8 cellular contexts compared by ENCODE assay signal in genomic region chr6:24774696-24775519, GRCh38. TPM values are rescaled to one million over a fixed set of nuclear protein-coding genes. Genes with fewer than 3 reads are reported as not detected.
A peak's percentile ranks its signal among the peaks of the same experiment; 100 is the strongest.
DNase-seq lines count a peak whose midpoint lies in the region; ATAC-seq and TF ChIP-seq lines count a peak whose summit lies in the region.

Gene GMNN, plus strand, starts transcription at chr6:24774937. Its CDS starts 2,310 bp downstream, at chr6:24777247.

- no peaks in the 10 kb centered on the region for H3K27me3 Mint-ChIP-seq in T-helper 1 cell treated with Interleukin-12 subunit alpha and Interleukin-12 subunit beta and Interleukin-4 antibody, amounts not matched to agents 30 μg/mL and 1 μg/mL, for 36 hours (ENCODE audit: low read depth)

- TF ChIP-seq EP300 in upper lobe of left lung (IDR thresholded peaks at IDR 0.05): no peak

- no peaks in the 10 kb centered on the region for H3K27me3 ChIP-seq in upper lobe of left lung

- peaks cover 31% of the 10 kb centered on the region for H3K4me1 Mint-ChIP-seq in T-helper 1 cell treated with Interleukin-12 subunit alpha and Interleukin-12 subunit beta and Interleukin-4 antibody, amounts not matched to agents 30 μg/mL and 1 μg/mL, for 36 hours (ENCODE audit: low read depth)

- peak within 1 kb of the TSS; percentile 97 for H3K27ac Mint-ChIP-seq in T-helper 1 cell treated with Interleukin-12 subunit alpha and Interleukin-12 subunit beta and Interleukin-4 antibody, amounts not matched to agents 30 μg/mL and 1 μg/mL, for 36 hours

- ATAC-seq in GM18499 (IDR thresholded peaks at IDR 0.05; ENCODE audit: insufficient read depth, unreplicated experiment) (peak; percentile 75), HG02938 (IDR thresholded peaks at IDR 0.05; ENCODE audit: unreplicated experiment) (peak; percentile 81), left cardiac atrium (peak; percentile 99), upper lobe of left lung (ENCODE audit: low FRiP score in 2 of 2) (peak; percentile 99)

- WGBS in upper lobe of left lung, 2 donors: 1 to 2% methylated on average over 17 to 53 of the region's 75 CpGs

- peak in 2 of 4 donors; percentile 73 to 74 for TF ChIP-seq POLR2A in upper lobe of left lung (IDR thresholded peaks at IDR 0.05)

- peak in 2 of 6 experiments; percentile 15 to 18 for TF ChIP-seq CTCF in upper lobe of left lung (IDR thresholded peaks at IDR 0.05)

- intact Hi-C loops in left cardiac atrium (cut with DNase I) (no loop called here), posterior vena cava (cut with DNase I) (no loop called here)

- no peaks in the 10 kb centered on the region for H3K9me3 Mint-ChIP-seq in T-helper 1 cell treated with Interleukin-12 subunit alpha and Interleukin-12 subunit beta and Interleukin-4 antibody, amounts not matched to agents 30 μg/mL and 1 μg/mL, for 36 hours

- H3K36me3 Mint-ChIP-seq in T-helper 1 cell treated with Interleukin-12 subunit alpha and Interleukin-12 subunit beta and Interleukin-4 antibody, amounts not matched to agents 30 μg/mL and 1 μg/mL, for 36 hours (ENCODE audit: low read depth): peaks cover 8% of the 10 kb centered on the region

- peak within 1 kb of the TSS; percentile 84 to 99 (median 90) for H3K27ac ChIP-seq in upper lobe of left lung

- peaks cover 9 to 17% (median 15%) of the 10 kb centered on the region in 4 donors for H3K4me1 ChIP-seq in upper lobe of left lung

- H3K4me3 Mint-ChIP-seq in T-helper 1 cell treated with Interleukin-12 subunit alpha and Interleukin-12 subunit beta and Interleukin-4 antibody, amounts not matched to agents 30 μg/mL and 1 μg/mL, for 36 hours: peak within 1 kb of the TSS; percentile 96

- DNase-seq in NCI-H1694 treated with DMSO at 0.1 percent for 48 hours (lab: John Stamatoyannopoulos, UW) (peak; percentile 89), amniotic stem cell (lab: John Stamatoyannopoulos, UW) (peak; percentile 87), left cardiac atrium (peak; percentile 99), posterior vena cava (ENCODE audit: low spot score) (peak; percentile 100), upper lobe of left lung (peak; percentile 98 to 100)

- H3K9me3 ChIP-seq in upper lobe of left lung: no peaks in the 10 kb centered on the region

- peak within 1 kb of the TSS; percentile 71 to 100 (median 90) for H3K4me3 ChIP-seq in upper lobe of left lung

- H3K36me3 ChIP-seq in upper lobe of left lung: no peaks in the 10 kb centered on the region

RNA-seq across cellular contexts. Expression of gene GMNN, which starts in this region (rescaled TPM):
- total RNA-seq in left cardiac atrium: 10 to 100 TPM in 1 of 2 donors, 1 to 10 TPM in 1; 6.3 to 10.5 TPM
- total RNA-seq in posterior vena cava: 1 to 10 TPM; 6.0 to 7.5 TPM
- total RNA-seq in upper lobe of left lung: 10 to 100 TPM in 2 of 6 donors, 1 to 10 TPM in 4; 6.5 to 10.3 (median 8.9) TPM

Comparison
In these comparisons a context has a peak if more than half of its experiments do, and no peak if none do; other contexts are left out.
1. Peak in every context shown above with its lines: DNase-seq, ATAC-seq, H3K4me3 ChIP-seq and H3K27ac ChIP-seq.